In the genomic region with DNA sequence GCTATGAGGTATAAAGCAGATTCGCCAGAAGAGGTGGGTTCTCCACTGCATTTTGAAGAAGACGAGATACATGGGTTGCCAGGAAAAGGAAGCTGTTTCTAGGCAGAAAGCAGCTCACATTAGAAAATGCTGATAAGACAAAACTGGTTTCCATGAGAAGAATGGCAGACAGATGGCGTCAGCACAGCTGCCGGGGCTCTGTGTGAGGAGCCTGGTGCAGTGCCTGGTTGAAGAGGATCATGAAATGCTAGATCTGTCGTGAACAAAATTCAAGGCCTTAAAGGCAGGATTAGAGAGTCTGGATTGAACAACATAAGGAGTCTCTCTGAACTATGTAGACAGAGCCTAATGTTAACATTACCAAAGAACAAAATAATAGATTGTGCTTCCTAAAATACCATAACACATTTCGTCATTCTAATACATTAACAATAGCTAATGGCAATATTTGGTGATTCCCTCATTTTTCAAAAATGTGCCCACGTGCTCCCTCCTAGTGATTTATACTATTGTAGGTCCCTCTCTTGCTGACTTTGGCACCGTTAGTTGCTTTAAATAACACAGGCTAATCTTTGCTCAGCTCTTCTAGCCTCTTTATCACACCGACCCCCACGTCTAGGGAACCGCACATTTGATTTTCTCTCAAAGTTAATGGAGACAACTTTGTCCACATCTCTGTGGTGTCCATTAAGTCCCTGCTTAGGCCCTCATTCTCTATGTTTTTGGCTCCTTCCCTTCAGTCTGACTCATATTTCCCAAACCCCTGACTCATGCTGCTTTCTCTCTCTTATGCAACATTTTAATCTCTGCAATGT, we compare ENCODE assay signal across 7 cellular contexts. TPM values are rescaled to one million over a fixed set of nuclear protein-coding genes. Genes with fewer than 3 reads are reported as not detected.
A peak's percentile ranks its signal among the peaks of the same experiment; 100 is the strongest.
DNase-seq lines count a peak whose midpoint lies in the region; ATAC-seq, FAIRE-seq and TF ChIP-seq lines count a peak whose summit lies in the region.

No MANE protein-coding gene starts in this region.

- in situ Hi-C loops in HepG2 (cut with HindIII; ENCODE audit: extremely low pct_ligation_motif_present, low pct_unique_long_range_greater_than_20kb): no loop called here

- CTCF ChIA-PET in HepG2 (lab: Yijun Ruan, JAX; ENCODE audit: low intra/inter-chr PET ratio, low total read pairs): no interaction called here

- TF ChIP-seq CTCF in HepG2 (CRISPR knock-in tag; IDR thresholded peaks at IDR 0.05): no peak
- TF ChIP-seq CTCF in upper lobe of left lung (IDR thresholded peaks at IDR 0.05): no peak

- DNase-seq in MG63: peak; percentile 79
- peak; percentile 71 for DNase-seq in brain pericyte (ENCODE audit: low read depth, low spot score)
- no peak for DNase-seq in HepG2 (ENCODE audit: low spot score)
- no peak for DNase-seq in upper lobe of left lung
- no peak for DNase-seq in stimulated activated CD4-positive, alpha-beta T cell treated with anti-CD3 and anti-CD28 coated beads, Interleukin-4, amount 100 ng/mL, for 1 hour
- no peak for DNase-seq in effector memory CD8-positive, alpha-beta T cell
- DNase-seq in naive thymus-derived CD8-positive, alpha-beta T cell: no peak

- no TSS peak for BruUV-seq in HepG2 (replicated peaks; lab: Mats Ljungman, UMichigan)

- intact Hi-C loops in HepG2 (cut with micrococcal nuclease; ENCODE audit: unreplicated experiment): no loop called here

- no peak overlapping the region for H2AFZ ChIP-seq in HepG2 (ENCODE audit: low read length)

- no peak overlapping the region for H3K4me3 Mint-ChIP-seq in effector memory CD8-positive, alpha-beta T cell
- no peak overlapping the region for H3K4me3 Mint-ChIP-seq in naive thymus-derived CD8-positive, alpha-beta T cell

- H3K27ac Mint-ChIP-seq in effector memory CD8-positive, alpha-beta T cell: no peak overlapping the region
- no peak overlapping the region for H3K27ac Mint-ChIP-seq in naive thymus-derived CD8-positive, alpha-beta T cell

- no peak overlapping the region for H3K4me2 ChIP-seq in HepG2 (ENCODE audit: low read depth, low read length)

- no peak for TF ChIP-seq RAD21 in HepG2 (CRISPR knock-in tag; IDR thresholded peaks at IDR 0.05)

- no peaks in the 10 kb centered on the region for H3K27me3 Mint-ChIP-seq in effector memory CD8-positive, alpha-beta T cell
- H3K27me3 Mint-ChIP-seq in naive thymus-derived CD8-positive, alpha-beta T cell: peaks cover 0 to 3% (median 0%) of the 10 kb centered on the region in 5 donors

- H3K79me2 ChIP-seq in HepG2 (ENCODE audit: insufficient read depth, low read length): no peaks in the 10 kb centered on the region

- H3K27ac ChIP-seq in HepG2 (ENCODE audit: extremely low read length, insufficient read depth, low read length) (no peak overlapping the region), upper lobe of left lung (peak overlapping the region; percentile 14 to 58 (median 52))

- no peaks in the 10 kb centered on the region for H3K4me1 Mint-ChIP-seq in effector memory CD8-positive, alpha-beta T cell (ENCODE audit: low read depth in 2 of 2)
- H3K4me1 Mint-ChIP-seq in naive thymus-derived CD8-positive, alpha-beta T cell: no peaks in the 10 kb centered on the region

- H4K20me1 ChIP-seq in HepG2 (ENCODE audit: insufficient read depth, low read length): no peaks in the 10 kb centered on the region

- no peaks in the 10 kb centered on the region for H3K36me3 Mint-ChIP-seq in effector memory CD8-positive, alpha-beta T cell (ENCODE audit: insufficient read depth)
- no peaks in the 10 kb centered on the region for H3K36me3 Mint-ChIP-seq in naive thymus-derived CD8-positive, alpha-beta T cell

- H3K36me3 ChIP-seq in MG63 (no peaks in the 10 kb centered on the region), HepG2 (replicated peaks in 1 of 2; ENCODE audit: control insufficient read depth in 1 of 2, insufficient read depth in 2 of 2, low read length in 2 of 2) (no peaks in the 10 kb centered on the region; a peak in 1 of 5 replicates), upper lobe of left lung (peaks cover 0 to 8% (median 0%) of the 10 kb centered on the region in 4 donors)

- TF ChIP-seq EP300 in HepG2 (IDR thresholded peaks at IDR 0.05; ENCODE audit: low read depth in 2 of 2, low read length in 2 of 2) (no peak), HepG2 (CRISPR knock-in tag; IDR thresholded peaks at IDR 0.05; ENCODE audit: borderline replicate concordance) (no peak), upper lobe of left lung (IDR thresholded peaks at IDR 0.05) (peak in 3 of 4 donors; percentile 5 to 90 (median 16))

- H3K27me3 ChIP-seq in MG63: no peaks in the 10 kb centered on the region
- H3K27me3 ChIP-seq in HepG2 (ENCODE audit: control insufficient read depth in 1 of 2, insufficient read depth in 2 of 2, low read length in 2 of 2): no peaks in the 10 kb centered on the region
- no peaks in the 10 kb centered on the region for H3K27me3 ChIP-seq in upper lobe of left lung

- H3K9me3 ChIP-seq in MG63 (no peaks in the 10 kb centered on the region), HepG2 (ENCODE audit: low read length) (no peaks in the 10 kb centered on the region), upper lobe of left lung (no peaks in the 10 kb centered on the region)

- ATAC-seq in HepG2 (no peak), upper lobe of left lung (ENCODE audit: low FRiP score in 2 of 2) (peak; percentile 73 to 86)
- no peak for ATAC-seq in effector memory CD8-positive, alpha-beta T cell (replicated peaks)
- ATAC-seq in naive thymus-derived CD8-positive, alpha-beta T cell: no peak

- no peak overlapping the region for H3K9ac ChIP-seq in HepG2 (ENCODE audit: insufficient read depth, low read depth, low read length)

- TF ChIP-seq POLR2A in HepG2 (IDR thresholded peaks at IDR 0.05; ENCODE audit: insufficient read depth in 1 of 2, low read depth in 2 of 2, low read length in 2 of 2) (no peak), upper lobe of left lung (IDR thresholded peaks at IDR 0.05) (no peak)

- POLR2A ChIA-PET in HepG2 (lab: Yijun Ruan, JAX): no interaction called here
- POLR2A ChIA-PET in naive thymus-derived CD8-positive, alpha-beta T cell (lab: Charles Lee): no interaction called here

- 16% methylated on average over 11 of the region's 11 CpGs for WGBS in HepG2 (ENCODE audit: low lambda C conversion rate)
- 67 to 71% methylated on average over 10 of the region's 11 CpGs for WGBS in upper lobe of left lung, 2 donors

- H3K4me3 ChIP-seq in MG63 (no peak overlapping the region), HepG2 (replicated peaks in 1 of 3; ENCODE audit: insufficient read depth in 1 of 3, low read depth in 2 of 3, low read length in 3 of 3) (no peak overlapping the region), upper lobe of left lung (no peak overlapping the region)

- H3K9me3 Mint-ChIP-seq in effector memory CD8-positive, alpha-beta T cell: peaks cover 0 to 2% of the 10 kb centered on the region in 2 donors
- H3K9me3 Mint-ChIP-seq in naive thymus-derived CD8-positive, alpha-beta T cell: no peaks in the 10 kb centered on the region

- H3K4me1 ChIP-seq in HepG2 (ENCODE audit: insufficient read depth, low read length): no peaks in the 10 kb centered on the region
- peaks cover 7 to 18% (median 9%) of the 10 kb centered on the region in 4 donors for H3K4me1 ChIP-seq in upper lobe of left lung

- no peak for FAIRE-seq in HepG2 (lab: Jason Lieb, UNC)

TF ChIP-seq in HepG2, 621 proteins besides CTCF, POLR2A, EP300 and RAD21 (continues in another document):
- peak; percentile 95 to 98 for TF ChIP-seq MAFK (conservative IDR thresholded peaks at IDR 0.05 in 1 of 2, IDR thresholded peaks at IDR 0.05 in 1 of 2; ENCODE audit: low read length in 2 of 2)
- no peak for TF ChIP-seq SNAPC2 (CRISPR knock-in tag; IDR thresholded peaks at IDR 0.05)

RNA-seq across cellular contexts. Expression of a gene that starts 38.2 kb away (rescaled TPM):
- total RNA-seq in MG63 (2014; rRNA removed; shearing (Covaris generic); ENCODE audit: low replicate concordance): 69.2 and 70.3 TPM in 2 replicates
- not detected in 2 replicates for total RNA-seq in HepG2 (2016; rRNA removed; fragmentation: Illumina TruSeq; extraction: Trizol)
- not detected in 2 replicates for total RNA-seq in HepG2 (2016; cell fraction: cytosol; rRNA removed; fragmentation: Illumina TruSeq; extraction: Trizol; ENCODE audit: low read depth)
- not detected in 2 replicates for total RNA-seq in HepG2 (2016; cell fraction: insoluble cytoplasmic fraction; rRNA removed; fragmentation: Illumina TruSeq; extraction: Trizol)
- total RNA-seq in HepG2 (2016; cell fraction: membrane; rRNA removed; fragmentation: Illumina TruSeq; extraction: Trizol): not detected in 2 replicates
- total RNA-seq in HepG2 (2016; cell fraction: nucleus; rRNA removed; fragmentation: Illumina TruSeq; extraction: Trizol): not detected in 2 replicates
- polyA plus RNA-seq in HepG2 (2011; rRNA removed): not detected in 2 replicates
- polyA plus RNA-seq in HepG2 (2011; cell fraction: cytosol; rRNA removed): not detected in 2 replicates
- 0.07 TPM in 1 of 2 replicates, not detected in the other for polyA plus RNA-seq in HepG2 (2011; cell fraction: nucleus; rRNA removed)
- polyA plus RNA-seq in HepG2 (2012): not detected in 2 replicates
- polyA plus RNA-seq in HepG2 (2016; cell fraction: cytosol; fragmentation: Illumina TruSeq; extraction: Trizol; ENCODE audit: low read depth): not detected in 2 replicates
- polyA plus RNA-seq in HepG2 (2016; cell fraction: insoluble cytoplasmic fraction; fragmentation: Illumina TruSeq; extraction: Trizol; ENCODE audit: low read depth): not detected in 2 replicates
- polyA plus RNA-seq in HepG2 (2016; cell fraction: membrane; fragmentation: Illumina TruSeq; extraction: Trizol; ENCODE audit: low read depth): not detected in 2 replicates
- polyA plus RNA-seq in HepG2 (2016; cell fraction: nucleus; fragmentation: Illumina TruSeq; extraction: Trizol; ENCODE audit: insufficient read depth, low read depth): not detected in 2 replicates
- 124 TPM in 1 of 2 replicates, not detected in the other for polyA minus RNA-seq in HepG2 (2011; rRNA and poly(A)+ RNA removed; ENCODE audit: low replicate concordance)
- polyA minus RNA-seq in HepG2 (2011; cell fraction: cytosol; rRNA and poly(A)+ RNA removed): 1.6 TPM in 1 of 2 replicates, not detected in the other
- polyA minus RNA-seq in HepG2 (2011; cell fraction: nucleus; rRNA and poly(A)+ RNA removed): 0.62 and 0.64 TPM in 2 replicates
- 100 to 1,000 TPM in 5 of 6 donors, 10 to 100 TPM in 1; 65.0 to 293 (median 213) TPM for total RNA-seq in upper lobe of left lung
- not detected for total RNA-seq in naive thymus-derived CD8-positive, alpha-beta T cell
- polyA plus RNA-seq in naive thymus-derived CD8-positive, alpha-beta T cell: not detected

Comparison
In these comparisons a context has a peak if more than half of its experiments do, and no peak if none do; other contexts are left out.
1. DNase-seq: peak in MG63 (single experiment) and brain pericyte (single experiment); none in HepG2 (single experiment), upper lobe of left lung (0 of 2), stimulated activated CD4-positive, alpha-beta T cell treated with anti-CD3 and anti-CD28 coated beads, Interleukin-4, amount 100 ng/mL, for 1 hour (single experiment), effector memory CD8-positive, alpha-beta T cell (0 of 3) and naive thymus-derived CD8-positive, alpha-beta T cell (0 of 10).
2. ATAC-seq: peak in upper lobe of left lung (2 of 2); none in HepG2 (single experiment), effector memory CD8-positive, alpha-beta T cell (single experiment) and naive thymus-derived CD8-positive, alpha-beta T cell (0 of 2).
3. RNA of a gene that starts 38.2 kb away (total RNA-seq): 65.0 to 293 TPM in upper lobe of left lung and 69.2 to 70.3 TPM in MG63; not detected in HepG2 and not detected in naive thymus-derived CD8-positive, alpha-beta T cell; every median in the first group is over 10 times any median in the second.